8 cellular contexts compared by ENCODE assay signal in genomic region chr7:901388-902154, GRCh38. TPM values are rescaled to one million over a fixed set of nuclear protein-coding genes. Genes with fewer than 3 reads are reported as not detected.
DNase-seq lines count a peak whose midpoint lies in the region; ATAC-seq and TF ChIP-seq lines count a peak whose summit lies in the region.

No MANE protein-coding gene starts in this region.

- in situ Hi-C loops in GM13976 (cut with MboI; ENCODE audit: low sequenced_read_pairs, unreplicated experiment): no loop called here

- H3K4me1 Mint-ChIP-seq in activated CD4-positive, alpha-beta memory T cell treated with anti-CD3 and anti-CD28 coated beads, Interleukin-2, amount 10 ng/mL, durations not matched to agents 7 days and 5 days: peaks cover 2% of the 10 kb centered on the region

- peaks cover 5% of the 10 kb centered on the region; the same call in 1 of the 2 replicates for H3K9me3 ChIP-seq in AG04450 (ENCODE audit: control insufficient read depth, insufficient read depth, low read length)

- H3K36me3 Mint-ChIP-seq in activated CD4-positive, alpha-beta memory T cell treated with anti-CD3 and anti-CD28 coated beads, Interleukin-2, amount 10 ng/mL, durations not matched to agents 7 days and 5 days (ENCODE audit: low read depth): no peaks in the 10 kb centered on the region

- H3K4me3 Mint-ChIP-seq in activated CD4-positive, alpha-beta memory T cell treated with anti-CD3 and anti-CD28 coated beads, Interleukin-2, amount 10 ng/mL, durations not matched to agents 7 days and 5 days: no peak overlapping the region

- ATAC-seq in HG03196 (IDR thresholded peaks at IDR 0.05; ENCODE audit: unreplicated experiment): no peak

- POLR2A ChIA-PET in AG04450 (lab: Yijun Ruan, JAX): interaction anchor here (0.6 to 1.3 kb wide), 2 partner anchors 74 to 247 kb away, joined by 3 to 6 read pairs; no protein-coding TSS in a partner anchor
- POLR2A ChIA-PET in activated CD4-positive, alpha-beta memory T cell treated with anti-CD3 and anti-CD28 coated beads, Interleukin-2, amount 10 ng/mL, durations not matched to agents 7 days and 5 days (lab: Charles Lee): interaction anchor here (0.6 to 2.2 kb wide), 3 partner anchors 16 to 73 kb away, joined by 3 to 6 read pairs (median 3); partner anchors contain the start of gene COX19

- H3K4me3 ChIP-seq in AG04450 (ENCODE audit: low read depth, low read length): no peak overlapping the region
- H3K4me3 ChIP-seq in foreskin fibroblast (ENCODE audit: low read depth in 1 of 2, low read length in 2 of 2): no peak overlapping the region

- CTCF ChIA-PET in AG04450 (lab: Charles Lee): no interaction called here
- CTCF ChIA-PET in activated CD4-positive, alpha-beta memory T cell treated with anti-CD3 and anti-CD28 coated beads, Interleukin-2, amount 10 ng/mL, durations not matched to agents 7 days and 5 days (lab: Charles Lee): no interaction called here

- H3K27ac Mint-ChIP-seq in activated CD4-positive, alpha-beta memory T cell treated with anti-CD3 and anti-CD28 coated beads, Interleukin-2, amount 10 ng/mL, durations not matched to agents 7 days and 5 days: no peak overlapping the region

- H3K27me3 Mint-ChIP-seq in activated CD4-positive, alpha-beta memory T cell treated with anti-CD3 and anti-CD28 coated beads, Interleukin-2, amount 10 ng/mL, durations not matched to agents 7 days and 5 days: no peaks in the 10 kb centered on the region

- peaks cover 4% of the 10 kb centered on the region for H3K27me3 ChIP-seq in AG04450 (ENCODE audit: control insufficient read depth, insufficient read depth, low read length)

- TF ChIP-seq CTCF in AG04450 (IDR thresholded peaks at IDR 0.05; ENCODE audit: low read depth, low read length) (no peak), GM13976 (IDR thresholded peaks at IDR 0.05; ENCODE audit: borderline replicate concordance, control extremely low read depth, extremely low read depth, insufficient read depth, missing control alignments) (no peak), foreskin fibroblast (IDR thresholded peaks at IDR 0.05; ENCODE audit: low read depth, low read length) (no peak)

- no peak overlapping the region for H3K27ac ChIP-seq in AG04450 (ENCODE audit: low read depth, low read length)

- no peaks in the 10 kb centered on the region for H3K9me3 Mint-ChIP-seq in activated CD4-positive, alpha-beta memory T cell treated with anti-CD3 and anti-CD28 coated beads, Interleukin-2, amount 10 ng/mL, durations not matched to agents 7 days and 5 days

- DNase-seq in AG04450 (ENCODE audit: low read depth, low spot score) (peak; percentile 58), GM13976 (ENCODE audit: low spot score) (peak; percentile 91), NCI-H226 (peak; percentile 96), foreskin fibroblast (peak; percentile 84 to 93), nucleus accumbens (lab: John Stamatoyannopoulos, UW) (peak in 45 of 56 donors; percentile 26 to 93 (median 59)), mesenteric fat pad (ENCODE audit: low spot score) (no peak)
- DNase-seq in activated CD4-positive, alpha-beta memory T cell treated with anti-CD3 and anti-CD28 coated beads, Interleukin-2, amount 10 ng/mL, durations not matched to agents 7 days and 5 days: peak; percentile 68

RNA-seq across cellular contexts. Expression of gene GET4, which starts 25.2 kb away (rescaled TPM):
- 13.9 and 18.5 TPM in 2 replicates for polyA plus RNA-seq in AG04450 (2011; rRNA removed)
- polyA minus RNA-seq in AG04450 (2011; rRNA and poly(A)+ RNA removed): 9.6 and 10.2 TPM in 2 replicates
- 10 to 100 TPM; 32.6 to 38.2 TPM for total RNA-seq in activated CD4-positive, alpha-beta memory T cell treated with anti-CD3 and anti-CD28 coated beads, Interleukin-2, amount 10 ng/mL, durations not matched to agents 7 days and 5 days
- 29.8 TPM for total RNA-seq in mesenteric fat pad

RNA-seq across cellular contexts. Expression of gene ADAP1, which starts 52.9 kb away (rescaled TPM):
- 0.87 and 0.89 TPM in 2 replicates for polyA plus RNA-seq in AG04450 (2011; rRNA removed)
- polyA minus RNA-seq in AG04450 (2011; rRNA and poly(A)+ RNA removed): 1.6 and 1.8 TPM in 2 replicates
- total RNA-seq in activated CD4-positive, alpha-beta memory T cell treated with anti-CD3 and anti-CD28 coated beads, Interleukin-2, amount 10 ng/mL, durations not matched to agents 7 days and 5 days: 10 to 100 TPM; 11.1 to 13.0 TPM
- 19.2 TPM for total RNA-seq in mesenteric fat pad
